In genomic region chr10:1379601-1380000, GRCh38 we compare ENCODE assay signal across 16 cellular contexts.
DNase-seq lines count a peak whose midpoint lies in the region; ATAC-seq and TF ChIP-seq lines count a peak whose summit lies in the region.
"Had no signal": no experiment of that assay in that cellular context is flagged by ENCODE, and none has a peak within 500 bp of the region (broad histone marks: within the 10 kb centered on the region; RNA-seq: fewer than 3 reads in every experiment).

No MANE protein-coding gene starts in this region.

- H3K4me1 Mint-ChIP-seq in CD14-positive monocyte, result no peaks in the 10 kb centered on the region
- H3K4me1 Mint-ChIP-seq in H9, result peaks cover 41 to 44% of the 10 kb centered on the region in 2 experiments
- H3K4me1 Mint-ChIP-seq in nephron progenitor cell, result peaks cover 42% of the 10 kb centered on the region
- H3K4me1 Mint-ChIP-seq: immature natural killer cell had no signal

- H3K36me3 ChIP-seq in body of pancreas (replicated peaks in 1 of 2; ENCODE audit: insufficient read depth in 1 of 2, low read depth in 2 of 2), result no peaks in the 10 kb centered on the region
- H3K36me3 ChIP-seq in PC-3 (ENCODE audit: low read depth, low read length), result no peaks in the 10 kb centered on the region
- H3K36me3 ChIP-seq: BE2C had no signal

- H4K91ac ChIP-seq in H9 (ENCODE audit: insufficient read length, low read depth, low read length), result no peak overlapping the region

- no peak overlapping the region for H3K23ac ChIP-seq in H9 (ENCODE audit: insufficient read length, low read depth, low read length)

- no peak for TF ChIP-seq POLR2A in body of pancreas (IDR thresholded peaks at IDR 0.05)

- no peaks in the 10 kb centered on the region for H3K9me2 ChIP-seq in PC-3 (replicated peaks; ENCODE audit: low read length)

- H3K9me3 ChIP-seq in H9 (ENCODE audit: control insufficient read depth, low read depth, low read length) (no peaks in the 10 kb centered on the region), body of pancreas (no peaks in the 10 kb centered on the region), PC-3 (ENCODE audit: low read length) (no peaks in the 10 kb centered on the region)
- H3K9me3 ChIP-seq: BE2C had no signal

- no CpG with 5 or more reads among the region's 9 CpGs for WGBS in H9 (ENCODE audit: extremely low coverage, insufficient read length, low lambda C conversion rate)
- WGBS in body of pancreas, 2 donors, result 17 to 22% methylated on average over 9 of the region's 9 CpGs

- no peak overlapping the region for H2AFZ ChIP-seq in H9 (ENCODE audit: low read length)
- H2AFZ ChIP-seq in PC-3 (ENCODE audit: low read length), result no peak overlapping the region

- DNase-seq in CD14-positive monocyte (ENCODE audit: low spot score) (peak; percentile 17), H9 (peak; percentile 81), body of pancreas (peak in 1 of 4 donors; percentile 24), nephron progenitor cell (peak; percentile 23), PC-3 (no peak)
- DNase-seq in stimulated activated CD4-positive, alpha-beta T cell treated with anti-CD3 and anti-CD28 coated beads, Interleukin-2, amount 100 ng/mL, for 48 hours, result no peak
- no peak for DNase-seq in activated CD4-positive, alpha-beta T cell treated with anti-CD3 and anti-CD28 coated beads, Interleukin-2, amount 50 U/mL, for 48 hours
- DNase-seq: activated naive CD4-positive, alpha-beta T cell treated with Interleukin-2 at 50 U/mL for 16 hours; BE2C; effector memory CD4-positive, alpha-beta T cell; immature natural killer cell; midbrain; NCI-H2081 treated with DMSO at 0.1 percent for 48 hours; stimulated activated CD4-positive, alpha-beta T cell treated with anti-CD3 and anti-CD28 coated beads, Interleukin-15, amount 100 ng/mL, for 24 hours had no signal

- no peak overlapping the region for H3K14ac ChIP-seq in H9 (ENCODE audit: insufficient read depth, low read length)

- H3T11ph ChIP-seq in H9 (ENCODE audit: low read length), result no peak overlapping the region

- H3K36me3 Mint-ChIP-seq in CD14-positive monocyte (no peaks in the 10 kb centered on the region), H9 (ENCODE audit: insufficient read depth in 1 of 3, low read depth in 3 of 3) (peaks cover 0 to 2% (median 0%) of the 10 kb centered on the region in 3 experiments; a peak in 1 of 7 replicates), nephron progenitor cell (ENCODE audit: low read depth) (no peaks in the 10 kb centered on the region)
- H3K36me3 Mint-ChIP-seq: brain, immature natural killer cell had no signal

- H3K4me3 Mint-ChIP-seq in CD14-positive monocyte, result no peak overlapping the region
- H3K4me3 Mint-ChIP-seq in H9, result peak overlapping the region in 1 of 2 experiments; percentile 61; a peak in 2 of 5 replicates
- H3K4me3 Mint-ChIP-seq in nephron progenitor cell, result peak overlapping the region; percentile 31
- H3K4me3 Mint-ChIP-seq: brain, immature natural killer cell had no signal

- H3K23me2 ChIP-seq in H9 (ENCODE audit: insufficient read length, low read depth, low read length, poor library complexity, severe bottlenecking), result no peaks in the 10 kb centered on the region

- no peak overlapping the region for H3K4me3 ChIP-seq in body of pancreas
- no peak overlapping the region for H3K4me3 ChIP-seq in PC-3 (ENCODE audit: low read length)

- no peaks in the 10 kb centered on the region for H3K79me1 ChIP-seq in H9 (ENCODE audit: insufficient read depth, low read depth, low read length, poor library complexity, severe bottlenecking)

- H3K27ac Mint-ChIP-seq in CD14-positive monocyte (peak overlapping the region in 1 of 7 donors; percentile 42), H9 (peak overlapping the region in 1 of 3 experiments; percentile 16; a peak in 1 of 7 replicates), nephron progenitor cell (no peak overlapping the region)
- H3K27ac Mint-ChIP-seq: immature natural killer cell had no signal

- H3K27me3 ChIP-seq in H9 (ENCODE audit: insufficient read depth, low read length) (peaks cover 3% of the 10 kb centered on the region; the same call in 1 of the 2 replicates), body of pancreas (no peaks in the 10 kb centered on the region), PC-3 (ENCODE audit: low read length) (peaks cover 37% of the 10 kb centered on the region)

- no peak overlapping the region for H4K8ac ChIP-seq in H9 (replicated peaks; ENCODE audit: insufficient read length, low read depth, low read length)

- H3K27ac ChIP-seq in H9 (ENCODE audit: insufficient read length, low read depth, low read length) (no peak overlapping the region), body of pancreas (no peak overlapping the region), PC-3 (ENCODE audit: low read length) (no peak overlapping the region)

- no peak overlapping the region for H2BK20ac ChIP-seq in H9 (ENCODE audit: low read depth, low read length, poor library complexity, severe bottlenecking)

- H3K4ac ChIP-seq in H9 (ENCODE audit: low read depth, low read length), result no peak overlapping the region

- no peak overlapping the region for H3K4me2 ChIP-seq in H9 (ENCODE audit: insufficient read depth, insufficient read length, low read length)
- H3K4me2 ChIP-seq in PC-3 (ENCODE audit: low read length), result no peak overlapping the region

- no peak for TF ChIP-seq CTCF in CD14-positive monocyte (IDR thresholded peaks at IDR 0.05)
- peak; percentile 77 for TF ChIP-seq CTCF in H9 (conservative IDR thresholded peaks at IDR 0.05)
- peak in 3 of 7 experiments; percentile 16 to 24 (median 22) for TF ChIP-seq CTCF in body of pancreas (IDR thresholded peaks at IDR 0.05)
- TF ChIP-seq CTCF in nephron progenitor cell (IDR thresholded peaks at IDR 0.05), result peak; percentile 26
- TF ChIP-seq CTCF in PC-3 (conservative IDR thresholded peaks at IDR 0.05; ENCODE audit: low read depth, low read length), result no peak

- H3K27me3 Mint-ChIP-seq in CD14-positive monocyte (ENCODE audit: low read depth in 3 of 3), result peaks cover 12 to 28% (median 15%) of the 10 kb centered on the region in 3 donors
- peaks cover 2% of the 10 kb centered on the region; the same call in 1 of the 2 replicates for H3K27me3 Mint-ChIP-seq in H9 (ENCODE audit: low read depth)
- peaks cover 37% of the 10 kb centered on the region for H3K27me3 Mint-ChIP-seq in nephron progenitor cell (ENCODE audit: low read depth, poor library complexity)

- H3K4me1 ChIP-seq in H9 (ENCODE audit: insufficient read depth, low read length) (peaks cover 3% of the 10 kb centered on the region; the same call in 1 of the 2 replicates), body of pancreas (no peaks in the 10 kb centered on the region), PC-3 (ENCODE audit: insufficient read depth, low read length) (no peaks in the 10 kb centered on the region)
- H3K4me1 ChIP-seq: BE2C had no signal

- H4K20me1 ChIP-seq in H9 (ENCODE audit: control insufficient read depth, insufficient read depth, insufficient read length), result no peaks in the 10 kb centered on the region
- no peaks in the 10 kb centered on the region for H4K20me1 ChIP-seq in PC-3 (ENCODE audit: low read length)

- POLR2A ChIA-PET in PC-3 (lab: Charles Lee; ENCODE audit: unreplicated experiment), result no interaction called here

- BruUV-seq in PC-3 (replicated peaks; lab: Mats Ljungman, UMichigan), result no TSS peak

- H4K5ac ChIP-seq in H9 (ENCODE audit: insufficient read length, low read depth, low read length), result no peak overlapping the region

- H3K56ac ChIP-seq in H9 (ENCODE audit: insufficient read length, low read depth, low read length), result no peak overlapping the region

- CTCF ChIA-PET in PC-3 (lab: Charles Lee), result no interaction called here

- no peak overlapping the region for H2BK120ac ChIP-seq in H9 (ENCODE audit: low read depth, low read length, poor library complexity, severe bottlenecking)

- H2BK15ac ChIP-seq in H9 (ENCODE audit: low read depth, low read length), result no peak overlapping the region

- H2BK12ac ChIP-seq in H9 (ENCODE audit: insufficient read length, low read depth, low read length), result no peak overlapping the region

- ATAC-seq in body of pancreas (peak; percentile 45), HG03432 (IDR thresholded peaks at IDR 0.05; ENCODE audit: unreplicated experiment) (no peak), PC-3 (no peak)

- no peak overlapping the region for H2AK5ac ChIP-seq in H9 (ENCODE audit: insufficient read length, low read length)

- H3K9ac ChIP-seq in H9 (ENCODE audit: extremely low read depth, insufficient read length, low read length), result no peak overlapping the region
- no peak overlapping the region for H3K9ac ChIP-seq in PC-3 (ENCODE audit: low read length)

- no peak overlapping the region for H3K18ac ChIP-seq in H9 (ENCODE audit: insufficient read length, low read depth, low read length)

- no peak overlapping the region for H2BK5ac ChIP-seq in H9 (ENCODE audit: insufficient read length, low read length)

- intact Hi-C loops in CD14-positive monocyte (cut with micrococcal nuclease) (no loop called here), body of pancreas (cut with DNase I) (no loop called here), PC-3 (cut with micrococcal nuclease) (no loop called here)

- no peaks in the 10 kb centered on the region for H3F3A ChIP-seq in PC-3 (ENCODE audit: low read length, unreplicated experiment)

- H3K9me3 Mint-ChIP-seq in CD14-positive monocyte (peaks cover 3 to 12% (median 6%) of the 10 kb centered on the region in 7 donors), H9 (peaks cover 2 to 4% of the 10 kb centered on the region in 2 experiments; a peak in 3 of 5 replicates), nephron progenitor cell (peaks cover 3% of the 10 kb centered on the region)

- no peaks in the 10 kb centered on the region; the same call in 1 of the 2 replicates for H3K79me2 ChIP-seq in H9 (ENCODE audit: insufficient read depth, low read length)
- H3K79me2 ChIP-seq in PC-3 (ENCODE audit: low read length), result no peaks in the 10 kb centered on the region

Comparison
In these comparisons a context has a peak if more than half of its experiments do, and no peak if none do; other contexts are left out.
1. DNase-seq: peak in CD14-positive monocyte (single experiment), H9 (single experiment) and nephron progenitor cell (single experiment); none in PC-3 (single experiment), stimulated activated CD4-positive, alpha-beta T cell treated with anti-CD3 and anti-CD28 coated beads, Interleukin-2, amount 100 ng/mL, for 48 hours (0 of 2) and activated CD4-positive, alpha-beta T cell treated with anti-CD3 and anti-CD28 coated beads, Interleukin-2, amount 50 U/mL, for 48 hours (0 of 2).
2. CTCF ChIP-seq: peak in H9 (single experiment) and nephron progenitor cell (single experiment); none in CD14-positive monocyte (single experiment) and PC-3 (single experiment).